15 cellular contexts compared by ENCODE assay signal in the genomic region with DNA sequence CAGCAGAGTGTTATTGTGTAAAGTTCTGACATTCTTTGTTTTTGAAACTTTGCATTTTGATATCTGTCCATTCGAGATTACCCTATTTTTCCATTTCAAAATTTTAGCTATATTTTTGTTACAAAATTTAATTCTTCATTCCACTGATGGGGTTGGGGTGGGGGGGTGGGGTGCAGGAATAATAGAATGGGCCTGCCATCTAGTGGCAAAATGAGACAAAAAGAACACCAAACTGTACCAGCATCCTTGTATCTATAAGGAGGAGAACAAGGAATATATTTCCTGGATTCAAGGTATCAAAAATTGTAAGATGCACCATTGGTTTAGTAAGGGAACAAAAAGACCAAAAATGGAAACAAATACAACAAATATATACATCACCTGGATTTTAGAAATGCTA. TPM values are rescaled to one million over a fixed set of nuclear protein-coding genes. Genes with fewer than 3 reads are reported as not detected.
A peak's percentile ranks its signal among the peaks of the same experiment; 100 is the strongest.
DNase-seq lines count a peak whose midpoint lies in the region; ATAC-seq and TF ChIP-seq lines count a peak whose summit lies in the region.
"Had no signal": no experiment of that assay in that cellular context is flagged by ENCODE, and none has a peak within 500 bp of the region (broad histone marks: within the 10 kb centered on the region; RNA-seq: fewer than 3 reads in every experiment).

No MANE protein-coding gene starts in this region.

- H3K27ac Mint-ChIP-seq in activated naive CD4-positive, alpha-beta T cell treated with anti-CD3 and anti-CD28 coated beads, Interleukin-2, amount 10 ng/mL, durations not matched to agents 7 days and 5 days: no peak overlapping the region

- no peak overlapping the region for H3K27ac ChIP-seq in cardiac muscle cell
- H3K27ac ChIP-seq: suprapubic skin had no signal

- H3K9me3 Mint-ChIP-seq in activated naive CD4-positive, alpha-beta T cell treated with anti-CD3 and anti-CD28 coated beads, Interleukin-2, amount 10 ng/mL, durations not matched to agents 7 days and 5 days: no peaks in the 10 kb centered on the region

- H3K4me3 Mint-ChIP-seq in activated naive CD4-positive, alpha-beta T cell treated with anti-CD3 and anti-CD28 coated beads, Interleukin-2, amount 10 ng/mL, durations not matched to agents 7 days and 5 days: no peak overlapping the region

- H3K4me1 Mint-ChIP-seq in activated naive CD4-positive, alpha-beta T cell treated with anti-CD3 and anti-CD28 coated beads, Interleukin-2, amount 10 ng/mL, durations not matched to agents 7 days and 5 days: no peaks in the 10 kb centered on the region

- CTCF ChIA-PET in activated naive CD4-positive, alpha-beta T cell treated with anti-CD3 and anti-CD28 coated beads, Interleukin-2, amount 10 ng/mL, durations not matched to agents 7 days and 5 days (lab: Charles Lee): interaction anchor here (0.8 to 1.6 kb wide), 5 partner anchors 9 to 139 kb away, joined by 3 to 5 read pairs (median 3); no protein-coding TSS in a partner anchor

- H3K27me3 Mint-ChIP-seq in activated naive CD4-positive, alpha-beta T cell treated with anti-CD3 and anti-CD28 coated beads, Interleukin-2, amount 10 ng/mL, durations not matched to agents 7 days and 5 days: peaks cover 8% of the 10 kb centered on the region

- H3K36me3 ChIP-seq in cardiac muscle cell: no peaks in the 10 kb centered on the region
- H3K36me3 ChIP-seq: suprapubic skin had no signal

- no peaks in the 10 kb centered on the region for H3K27me3 ChIP-seq in cardiac muscle cell
- H3K27me3 ChIP-seq: suprapubic skin had no signal

- H3K4me1 ChIP-seq in cardiac muscle cell (ENCODE audit: low read depth): peaks cover 10% of the 10 kb centered on the region
- H3K4me1 ChIP-seq: suprapubic skin had no signal

- H3K36me3 Mint-ChIP-seq in activated naive CD4-positive, alpha-beta T cell treated with anti-CD3 and anti-CD28 coated beads, Interleukin-2, amount 10 ng/mL, durations not matched to agents 7 days and 5 days: no peaks in the 10 kb centered on the region

- intact Hi-C loops in Right ventricle myocardium superior (cut with DNase I): no loop called here

- DNase-seq in cardiac muscle cell (ENCODE audit: low read depth in 1 of 2, low spot score in 1 of 2) (peak in 1 of 2 donors; percentile 17), Right ventricle myocardium superior (no peak), NCI-H69 (lab: John Stamatoyannopoulos, UW) (peak; percentile 26), choroid plexus epithelial cell (ENCODE audit: low read depth) (peak; percentile 16), retina (no peak), dedifferentiated amniotic fluid mesenchymal stem cell (ENCODE audit: extremely low spot score) (no peak)
- DNase-seq in activated naive CD4-positive, alpha-beta T cell treated with anti-CD3 and anti-CD28 coated beads, Interleukin-2, amount 10 ng/mL, durations not matched to agents 7 days and 5 days: no peak
- DNase-seq: activated gamma-delta T cell, islet precursor cell, NCI-H1105 treated with DMSO at 0.1 percent for 48 hours, NCI-H446 had no signal

- TF ChIP-seq CTCF in cardiac muscle cell (IDR thresholded peaks at IDR 0.05; ENCODE audit: low read depth, low read length): peak; percentile 26
- TF ChIP-seq CTCF in choroid plexus epithelial cell (conservative IDR thresholded peaks at IDR 0.05; ENCODE audit: low read depth, low read length): no peak

- ATAC-seq in Right ventricle myocardium superior (ENCODE audit: poor library complexity) (no peak), HG02884 (IDR thresholded peaks at IDR 0.05; ENCODE audit: unreplicated experiment) (no peak)
- ATAC-seq: Right ventricle myocardium inferior had no signal

- H3K4me3 ChIP-seq in cardiac muscle cell (no peak overlapping the region), choroid plexus epithelial cell (ENCODE audit: low read depth, low read length) (no peak overlapping the region)
- H3K4me3 ChIP-seq: suprapubic skin had no signal

- H3K9me3 ChIP-seq in cardiac muscle cell (ENCODE audit: low read depth): no peaks in the 10 kb centered on the region
- H3K9me3 ChIP-seq: suprapubic skin had no signal

RNA-seq across cellular contexts. Expression of a gene that starts 27.9 kb away (rescaled TPM):
- total RNA-seq in cardiac muscle cell (0.98 TPM in 1 of 2 replicates, not detected in the other), Right ventricle myocardium superior (not detected)
- 2.7 TPM in 1 of 2 replicates, not detected in the other for polyA plus RNA-seq in cardiac muscle cell
- total RNA-seq: osteoblast, Right ventricle myocardium inferior, suprapubic skin had no signal

Comparison
In these comparisons a context has a peak if more than half of its experiments do, and no peak if none do; other contexts are left out.
1. DNase-seq: peak in NCI-H69 (single experiment) and choroid plexus epithelial cell (single experiment); none in Right ventricle myocardium superior (single experiment), activated naive CD4-positive, alpha-beta T cell treated with anti-CD3 and anti-CD28 coated beads, Interleukin-2, amount 10 ng/mL, durations not matched to agents 7 days and 5 days (single experiment), retina (single experiment) and dedifferentiated amniotic fluid mesenchymal stem cell (single experiment).